In the genomic region with DNA sequence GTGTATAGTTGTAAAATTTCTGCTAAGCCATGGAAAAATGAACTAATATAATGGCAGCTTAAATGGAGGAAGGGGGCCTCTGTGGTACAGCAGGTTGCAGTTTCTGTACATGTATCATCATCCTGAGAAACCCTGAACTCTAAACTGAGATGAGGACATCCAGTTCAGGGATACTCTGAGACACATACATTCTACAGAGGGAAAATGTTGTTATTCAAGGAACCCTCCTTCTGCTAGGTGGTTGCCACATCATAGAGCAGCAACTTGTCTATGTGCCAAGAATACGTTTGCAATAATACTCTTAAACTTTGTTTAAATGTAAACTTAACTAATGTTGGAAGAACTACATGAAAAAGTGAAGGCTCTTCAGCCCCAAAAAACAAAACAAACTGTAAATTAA, we compare ENCODE assay signal across 18 cellular contexts. TPM values are rescaled to one million over a fixed set of nuclear protein-coding genes. Genes with fewer than 3 reads are reported as not detected.
"Had no signal": no experiment of that assay in that cellular context is flagged by ENCODE, and none has a peak within 500 bp of the region (broad histone marks: within the 10 kb centered on the region; RNA-seq: fewer than 3 reads in every experiment).

No MANE protein-coding gene starts in this region.

- H3K36me3 Mint-ChIP-seq: activated CD8-positive, alpha-beta memory T cell treated with anti-CD3 and anti-CD28 coated beads, Interleukin-2, amount 10 ng/mL, durations not matched to agents 7 days and 5 days had no signal

- ATAC-seq: activated CD8-positive, alpha-beta memory T cell treated with anti-CD3 and anti-CD28 coated beads, Interleukin-2, amount 10 ng/mL, durations not matched to agents 7 days and 5 days; activated naive CD4-positive, alpha-beta T cell treated with anti-CD3 and anti-CD28 coated beads, Interleukin-2, amount 50 U/mL, for 72 hours; esophagus mucosa; left lobe of liver; stimulated activated naive CD8-positive, alpha-beta T cell treated with anti-CD3 and anti-CD28 coated beads, Interleukin-15, Interleukin-2, amounts not matched to agents 100 U/mL and 50 U/mL, for 24 hours had no signal

- H3K9me3 ChIP-seq: prostate gland, thoracic aorta, uterus had no signal

- H3K27ac Mint-ChIP-seq: activated CD8-positive, alpha-beta memory T cell treated with anti-CD3 and anti-CD28 coated beads, Interleukin-2, amount 10 ng/mL, durations not matched to agents 7 days and 5 days; activated naive CD4-positive, alpha-beta T cell treated with anti-CD3 and anti-CD28 coated beads, Interleukin-2, amount 50 U/mL, for 72 hours; activated T-cell treated with anti-CD3 and anti-CD28 coated beads, Interleukin-2, amount 50 U/mL, for 24 hours had no signal

- H3K4me3 ChIP-seq: uterus had no signal

- H3K4me1 ChIP-seq: prostate gland had no signal

- DNase-seq: activated CD4-positive, alpha-beta T cell treated with anti-CD3 and anti-CD28 coated beads, Interleukin-2, amount 50 U/mL, for 48 hours; activated CD4-positive, CD25-positive, alpha-beta regulatory T cell treated with anti-CD3 and anti-CD28 coated beads, Interleukin-2, amount 50 U/mL, for 72 hours; activated CD8-positive, alpha-beta memory T cell treated with anti-CD3 and anti-CD28 coated beads, Interleukin-2, amount 10 ng/mL, durations not matched to agents 7 days and 5 days; activated effector memory CD4-positive, alpha-beta T cell treated with Interleukin-2 at 50 U/mL for 16 hours; activated T-cell treated with anti-CD3 and anti-CD28 coated beads, Interleukin-2, amount 50 U/mL, for 24 hours; amygdala; glutamatergic neuron; mesendoderm; nucleus accumbens; stimulated activated CD4-positive, alpha-beta T cell treated with anti-CD3 and anti-CD28 coated beads, Interleukin-4, amount 100 ng/mL, for 1 hour; stimulated activated CD8-positive, alpha-beta memory T cell treated with anti-CD3 and anti-CD28 coated beads, Interleukin-4, amount 100 ng/mL, for 48 hours; stimulated activated naive CD8-positive, alpha-beta T cell treated with anti-CD3 and anti-CD28 coated beads, Interleukin-15, Interleukin-2, amounts not matched to agents 100 U/mL and 50 U/mL, for 24 hours; uterus had no signal

- H3K4me3 Mint-ChIP-seq: activated CD8-positive, alpha-beta memory T cell treated with anti-CD3 and anti-CD28 coated beads, Interleukin-2, amount 10 ng/mL, durations not matched to agents 7 days and 5 days; activated T-cell treated with anti-CD3 and anti-CD28 coated beads, Interleukin-2, amount 50 U/mL, for 24 hours had no signal

- H3K9me3 Mint-ChIP-seq: activated naive CD4-positive, alpha-beta T cell treated with anti-CD3 and anti-CD28 coated beads, Interleukin-2, amount 50 U/mL, for 72 hours; activated T-cell treated with anti-CD3 and anti-CD28 coated beads, Interleukin-2, amount 50 U/mL, for 24 hours had no signal

- H3K27ac ChIP-seq: thoracic aorta, uterus had no signal

- H3K36me3 ChIP-seq: prostate gland, thoracic aorta, uterus had no signal

RNA-seq across cellular contexts. Expression of a gene that starts 1.8 kb away (rescaled TPM):
- total RNA-seq: activated CD8-positive, alpha-beta memory T cell treated with anti-CD3 and anti-CD28 coated beads, Interleukin-2, amount 10 ng/mL, durations not matched to agents 7 days and 5 days had no signal
